In the genomic region with DNA sequence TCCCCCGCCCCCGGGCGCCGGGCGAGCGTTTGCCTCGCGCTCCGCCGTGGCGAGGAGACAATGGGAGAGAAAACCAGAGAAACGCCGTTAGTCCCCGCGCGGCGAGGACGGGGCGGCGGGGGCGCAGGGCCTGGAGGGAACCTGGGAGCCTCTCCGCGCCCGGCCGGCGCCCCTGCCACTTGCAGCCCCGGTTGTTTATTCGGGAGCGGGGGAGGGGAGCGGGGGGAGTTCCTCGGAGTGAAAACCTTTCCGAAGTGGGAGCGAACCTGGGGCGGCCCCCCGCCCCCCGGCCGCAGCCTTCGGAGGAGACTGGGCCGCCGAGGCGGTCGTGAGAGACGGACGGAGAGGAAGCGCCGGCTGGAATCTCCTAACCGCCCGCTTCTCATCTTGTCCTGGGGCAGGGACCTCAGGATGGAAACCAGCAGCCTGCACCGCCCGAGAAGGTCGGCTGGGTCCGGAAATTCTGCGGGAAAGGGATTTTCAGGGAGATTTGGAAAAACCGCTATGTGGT, we compare ENCODE assay signal across 8 cellular contexts. TPM values are rescaled to one million over a fixed set of nuclear protein-coding genes. Genes with fewer than 3 reads are reported as not detected.
DNase-seq lines count a peak whose midpoint lies in the region; ATAC-seq, FAIRE-seq and TF ChIP-seq lines count a peak whose summit lies in the region.

No MANE protein-coding gene starts in this region.

- peak overlapping the region; percentile 85 for H3K4me3 ChIP-seq in OCI-LY3 (ENCODE audit: low read length)
- peak overlapping the region; percentile 89 for H3K4me3 ChIP-seq in astrocyte (ENCODE audit: insufficient read depth, low read depth, low read length)
- H3K4me3 ChIP-seq in kidney epithelial cell (ENCODE audit: low read depth, low read length) = peak overlapping the region; percentile 54

- H3K27me3 Mint-ChIP-seq in astrocyte (ENCODE audit: low read depth, unreplicated experiment) = no peaks in the 10 kb centered on the region

- H3K4me3 Mint-ChIP-seq in astrocyte (ENCODE audit: unreplicated experiment) = peak overlapping the region; percentile 97

- H3K4me1 Mint-ChIP-seq in astrocyte (ENCODE audit: low read depth, unreplicated experiment) = peaks cover 35% of the 10 kb centered on the region

- peak overlapping the region; percentile 83 for H3K27ac Mint-ChIP-seq in astrocyte (ENCODE audit: unreplicated experiment)

- FAIRE-seq in astrocyte (lab: Jason Lieb, UNC) = no peak

- H3K36me3 Mint-ChIP-seq in astrocyte (ENCODE audit: low read depth, unreplicated experiment) = peaks cover 14% of the 10 kb centered on the region

- H2AFZ ChIP-seq in OCI-LY3 (ENCODE audit: low read depth, low read length) = no peak overlapping the region
- no peak overlapping the region for H2AFZ ChIP-seq in astrocyte (ENCODE audit: low read depth, low read length)

- no peaks in the 10 kb centered on the region for H3K9me3 Mint-ChIP-seq in astrocyte (ENCODE audit: unreplicated experiment)

- peak overlapping the region; percentile 79 for H3K27ac ChIP-seq in OCI-LY3 (ENCODE audit: low read length)
- peak overlapping the region; percentile 83 for H3K27ac ChIP-seq in astrocyte (ENCODE audit: low read depth, low read length)

- H3K9ac ChIP-seq in OCI-LY3 (ENCODE audit: low read length) (peak overlapping the region; percentile 98), astrocyte (ENCODE audit: low read length) (peak overlapping the region; percentile 88)

- H3K27me3 ChIP-seq in OCI-LY3 (ENCODE audit: low read depth, low read length) = no peaks in the 10 kb centered on the region
- no peaks in the 10 kb centered on the region for H3K27me3 ChIP-seq in astrocyte (ENCODE audit: insufficient read depth, low read length)
- no peaks in the 10 kb centered on the region for H3K27me3 ChIP-seq in kidney epithelial cell (ENCODE audit: control insufficient read depth, insufficient read depth, low read length)

- no peaks in the 10 kb centered on the region for H3K9me3 ChIP-seq in OCI-LY3 (ENCODE audit: insufficient read depth, low read length)
- H3K9me3 ChIP-seq in astrocyte (ENCODE audit: insufficient read depth, low read depth, low read length) = no peaks in the 10 kb centered on the region

- peaks cover 34% of the 10 kb centered on the region for H3K4me1 ChIP-seq in OCI-LY3 (ENCODE audit: low read length)
- H3K4me1 ChIP-seq in astrocyte (ENCODE audit: insufficient read depth, low read length) = peaks cover 47% of the 10 kb centered on the region

- H4K20me1 ChIP-seq in OCI-LY3 (ENCODE audit: insufficient read depth, low read length) = peaks cover 8% of the 10 kb centered on the region; the same call in 1 of the 2 replicates
- H4K20me1 ChIP-seq in astrocyte (ENCODE audit: insufficient read depth, low read length) = peaks cover 46% of the 10 kb centered on the region

- peak; percentile 19 for ATAC-seq in GM18498 (IDR thresholded peaks at IDR 0.05; ENCODE audit: unreplicated experiment)

- H3K4me2 ChIP-seq in OCI-LY3 (ENCODE audit: low read length) (peak overlapping the region; percentile 94), astrocyte (ENCODE audit: low read length) (peak overlapping the region; percentile 99)

- TF ChIP-seq CTCF in OCI-LY3 (IDR thresholded peaks at IDR 0.05; ENCODE audit: low read depth, low read length) = no peak
- no peak for TF ChIP-seq CTCF in astrocyte (IDR thresholded peaks at IDR 0.05; ENCODE audit: insufficient read depth, low read depth, low read length)
- TF ChIP-seq CTCF in kidney epithelial cell (IDR thresholded peaks at IDR 0.05; ENCODE audit: insufficient read depth, low read length, poor library complexity, severe bottlenecking) = no peak

- H3K79me2 ChIP-seq in OCI-LY3 (ENCODE audit: low read length) = peaks cover 79% of the 10 kb centered on the region
- H3K79me2 ChIP-seq in astrocyte (ENCODE audit: insufficient read depth, low read length) = peaks cover 59% of the 10 kb centered on the region

- peaks cover 50% of the 10 kb centered on the region for H3K36me3 ChIP-seq in OCI-LY3 (replicated peaks; ENCODE audit: low read depth, low read length)
- H3K36me3 ChIP-seq in astrocyte (ENCODE audit: insufficient read depth, low read length) = peaks cover 23% of the 10 kb centered on the region
- peaks cover 2% of the 10 kb centered on the region for H3K36me3 ChIP-seq in kidney epithelial cell (ENCODE audit: control insufficient read depth, insufficient read depth, low read length)

- DNase-seq in astrocyte (ENCODE audit: low read depth) (no peak), kidney epithelial cell (ENCODE audit: low read depth) (no peak), SW480 (ENCODE audit: low spot score) (no peak), NCI-H187 treated with DMSO at 0.1 percent for 48 hours (lab: John Stamatoyannopoulos, UW) (no peak)
- DNase-seq in stimulated activated naive CD4-positive, alpha-beta T cell treated with Interleukin-2 at 50 U/mL for 16 hours (lab: John Stamatoyannopoulos, UW) = peak; percentile 23
- no peak for DNase-seq in central memory CD4-positive, alpha-beta T cell

RNA-seq across cellular contexts. Expression of gene PLEKHO1, which starts 0.8 kb away (rescaled TPM):
- total RNA-seq in astrocyte (63.0 and 63.7 TPM in 2 replicates), kidney epithelial cell (82.0 and 113 TPM in 2 replicates)
